ENCODE assay signal across 8 cellular contexts in genomic region chrX:40155617-40156471, GRCh38. TPM values are rescaled to one million over a fixed set of nuclear protein-coding genes. Genes with fewer than 3 reads are reported as not detected.
DNase-seq lines count a peak whose midpoint lies in the region; ATAC-seq and TF ChIP-seq lines count a peak whose summit lies in the region.

No MANE protein-coding gene starts in this region.

- intact Hi-C loops in activated T-helper 2 cell treated with anti-CD3 and anti-CD28 coated beads, Interferon-gamma antibody, Interleukin-2, Interleukin-4, amounts not matched to agents 10 μg/mL and 5 μg/mL and 100 μg/mL, durations not matched to agents 14 hours and 24 hours and 36 hours (cut with micrococcal nuclease), result no loop called here
- intact Hi-C loops in tibial artery (cut with DNase I; ENCODE audit: low total_unique reads) (loop anchor here (5.0 kb wide), 1 partner anchor 344 kb away; no protein-coding TSS in a partner anchor), lower leg skin (cut with DNase I; ENCODE audit: low total_unique reads) (no loop called here)

- H3K9me3 ChIP-seq in liver (ENCODE audit: control insufficient read depth in 4 of 4, low read length in 3 of 4), result no peaks in the 10 kb centered on the region
- no peaks in the 10 kb centered on the region for H3K9me3 ChIP-seq in tibial artery

- no peak for ATAC-seq in HG03354 (IDR thresholded peaks at IDR 0.05; ENCODE audit: poor library complexity, severe bottlenecking, unreplicated experiment)

- no peaks in the 10 kb centered on the region for H3K36me3 Mint-ChIP-seq in activated T-helper 2 cell treated with anti-CD3 and anti-CD28 coated beads, Interferon-gamma antibody, Interleukin-2, Interleukin-4, amounts not matched to agents 10 μg/mL and 5 μg/mL and 100 μg/mL, durations not matched to agents 14 hours and 24 hours and 36 hours (ENCODE audit: low read depth)

- no peak for TF ChIP-seq RAD21 in liver (IDR thresholded peaks at IDR 0.05)

- H3K4me3 Mint-ChIP-seq in activated T-helper 2 cell treated with anti-CD3 and anti-CD28 coated beads, Interferon-gamma antibody, Interleukin-2, Interleukin-4, amounts not matched to agents 10 μg/mL and 5 μg/mL and 100 μg/mL, durations not matched to agents 14 hours and 24 hours and 36 hours (ENCODE audit: low read depth), result peak overlapping the region; percentile 82

- H3K4me1 ChIP-seq in liver (ENCODE audit: control insufficient read depth in 4 of 4, insufficient read depth in 4 of 4, low read length in 3 of 4) (peaks cover 6 to 56% (median 21%) of the 10 kb centered on the region in 4 donors), tibial artery (peaks cover 0 to 43% (median 18%) of the 10 kb centered on the region in 4 donors)

- peaks cover 12% of the 10 kb centered on the region for H3K4me1 Mint-ChIP-seq in activated T-helper 2 cell treated with anti-CD3 and anti-CD28 coated beads, Interferon-gamma antibody, Interleukin-2, Interleukin-4, amounts not matched to agents 10 μg/mL and 5 μg/mL and 100 μg/mL, durations not matched to agents 14 hours and 24 hours and 36 hours (ENCODE audit: low read depth)

- 27% methylated on average over 73 of the region's 73 CpGs for WGBS in liver
- WGBS in lower leg skin, 2 donors, result 29 to 47% methylated on average over 15 to 50 of the region's 73 CpGs

- H3K27me3 Mint-ChIP-seq in activated T-helper 2 cell treated with anti-CD3 and anti-CD28 coated beads, Interferon-gamma antibody, Interleukin-2, Interleukin-4, amounts not matched to agents 10 μg/mL and 5 μg/mL and 100 μg/mL, durations not matched to agents 14 hours and 24 hours and 36 hours (ENCODE audit: low read depth), result no peaks in the 10 kb centered on the region

- no peak for TF ChIP-seq POLR2A in lower leg skin (IDR thresholded peaks at IDR 0.05)

- H3K4me3 ChIP-seq in liver (ENCODE audit: low read depth in 1 of 3, low read length in 3 of 3) (peak overlapping the region in 2 of 3 donors; percentile 10 to 58), tibial artery (peak overlapping the region; percentile 53 to 59), lower leg skin (ENCODE audit: low read depth, poor library complexity, severe bottlenecking) (no peak overlapping the region)

- peak; percentile 20 for DNase-seq in activated CD8-positive, alpha-beta memory T cell treated with anti-CD3 and anti-CD28 coated beads, Interleukin-2, amount 50 U/mL, for 4 hours
- DNase-seq in activated CD8-positive, alpha-beta memory T cell treated with anti-CD3 and anti-CD28 coated beads, Interleukin-2, amount 50 U/mL, for 48 hours, result no peak
- no peak for DNase-seq in activated T-helper 2 cell treated with anti-CD3 and anti-CD28 coated beads, Interferon-gamma antibody, Interleukin-2, Interleukin-4, amounts not matched to agents 10 μg/mL and 5 μg/mL and 100 μg/mL, durations not matched to agents 14 hours and 24 hours and 36 hours (ENCODE audit: low spot score)
- no peak for DNase-seq in tibial artery
- no peak for DNase-seq in lower leg skin (ENCODE audit: low spot score in 2 of 2)
- DNase-seq in hepatic stellate cell (ENCODE audit: low spot score), result no peak

- H3K36me3 ChIP-seq in liver (ENCODE audit: control insufficient read depth in 4 of 4, insufficient read depth in 3 of 4, low read depth in 1 of 4, low read length in 3 of 4) (no peaks in the 10 kb centered on the region), tibial artery (no peaks in the 10 kb centered on the region)

- TF ChIP-seq CTCF in liver (IDR thresholded peaks at IDR 0.05; ENCODE audit: low read depth, low read length, missing input control) (no peak), tibial artery (IDR thresholded peaks at IDR 0.05) (no peak), lower leg skin (IDR thresholded peaks at IDR 0.05) (no peak)

- no peaks in the 10 kb centered on the region for H3K9me3 Mint-ChIP-seq in activated T-helper 2 cell treated with anti-CD3 and anti-CD28 coated beads, Interferon-gamma antibody, Interleukin-2, Interleukin-4, amounts not matched to agents 10 μg/mL and 5 μg/mL and 100 μg/mL, durations not matched to agents 14 hours and 24 hours and 36 hours

- H3K27ac ChIP-seq in liver (ENCODE audit: low read depth in 1 of 2, low read length in 2 of 2) (peak overlapping the region; percentile 72), tibial artery (peak overlapping the region; percentile 65 to 73)

- H3K27me3 ChIP-seq in liver (ENCODE audit: control insufficient read depth in 4 of 4, insufficient read depth in 4 of 4, low read length in 3 of 4) (no peaks in the 10 kb centered on the region), tibial artery (no peaks in the 10 kb centered on the region)

- H3K27ac Mint-ChIP-seq in activated T-helper 2 cell treated with anti-CD3 and anti-CD28 coated beads, Interferon-gamma antibody, Interleukin-2, Interleukin-4, amounts not matched to agents 10 μg/mL and 5 μg/mL and 100 μg/mL, durations not matched to agents 14 hours and 24 hours and 36 hours, result no peak overlapping the region

- H3K9ac ChIP-seq in liver (ENCODE audit: low read depth in 1 of 2, low read length in 2 of 2), result no peak overlapping the region

TF ChIP-seq in liver, 16 proteins besides CTCF, POLR2A, EP300 and RAD21:
- no peak for TF ChIP-seq HNF4G (IDR thresholded peaks at IDR 0.05)
- TF ChIP-seq RXRA (IDR thresholded peaks at IDR 0.05), result no peak
- TF ChIP-seq, protein P1, sequence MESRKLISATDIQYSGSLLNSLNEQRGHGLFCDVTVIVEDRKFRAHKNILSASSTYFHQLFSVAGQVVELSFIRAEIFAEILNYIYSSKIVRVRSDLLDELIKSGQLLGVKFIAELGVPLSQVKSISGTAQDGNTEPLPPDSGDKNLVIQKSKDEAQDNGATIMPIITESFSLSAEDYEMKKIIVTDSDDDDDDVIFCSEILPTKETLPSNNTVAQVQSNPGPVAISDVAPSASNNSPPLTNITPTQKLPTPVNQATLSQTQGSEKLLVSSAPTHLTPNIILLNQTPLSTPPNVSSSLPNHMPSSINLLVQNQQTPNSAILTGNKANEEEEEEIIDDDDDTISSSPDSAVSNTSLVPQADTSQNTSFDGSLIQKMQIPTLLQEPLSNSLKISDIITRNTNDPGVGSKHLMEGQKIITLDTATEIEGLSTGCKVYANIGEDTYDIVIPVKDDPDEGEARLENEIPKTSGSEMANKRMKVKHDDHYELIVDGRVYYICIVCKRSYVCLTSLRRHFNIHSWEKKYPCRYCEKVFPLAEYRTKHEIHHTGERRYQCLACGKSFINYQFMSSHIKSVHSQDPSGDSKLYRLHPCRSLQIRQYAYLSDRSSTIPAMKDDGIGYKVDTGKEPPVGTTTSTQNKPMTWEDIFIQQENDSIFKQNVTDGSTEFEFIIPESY (IDR thresholded peaks at IDR 0.05), result no peak
- TF ChIP-seq, protein P2, sequence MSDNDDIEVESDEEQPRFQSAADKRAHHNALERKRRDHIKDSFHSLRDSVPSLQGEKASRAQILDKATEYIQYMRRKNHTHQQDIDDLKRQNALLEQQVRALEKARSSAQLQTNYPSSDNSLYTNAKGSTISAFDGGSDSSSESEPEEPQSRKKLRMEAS (IDR thresholded peaks at IDR 0.05), result no peak
TF ChIP-seq in liver: peak in this region for 0.

RNA-seq across cellular contexts. Expression of gene BCOR, which starts 58.1 kb away (rescaled TPM):
- 74.6 and 82.2 TPM in 2 replicates for total RNA-seq in activated T-helper 2 cell treated with anti-CD3 and anti-CD28 coated beads, Interferon-gamma antibody, Interleukin-2, Interleukin-4, amounts not matched to agents 10 μg/mL and 5 μg/mL and 100 μg/mL, durations not matched to agents 14 hours and 24 hours and 36 hours
- total RNA-seq in liver (10 to 100 TPM; 15.1 to 23.0 TPM), lower leg skin (10 to 100 TPM; 23.8 to 37.5 (median 31.1) TPM)
- 1 to 10 TPM; 5.6 to 6.8 TPM for polyA plus RNA-seq in liver
